25 cellular contexts compared by ENCODE assay signal in the genomic region with DNA sequence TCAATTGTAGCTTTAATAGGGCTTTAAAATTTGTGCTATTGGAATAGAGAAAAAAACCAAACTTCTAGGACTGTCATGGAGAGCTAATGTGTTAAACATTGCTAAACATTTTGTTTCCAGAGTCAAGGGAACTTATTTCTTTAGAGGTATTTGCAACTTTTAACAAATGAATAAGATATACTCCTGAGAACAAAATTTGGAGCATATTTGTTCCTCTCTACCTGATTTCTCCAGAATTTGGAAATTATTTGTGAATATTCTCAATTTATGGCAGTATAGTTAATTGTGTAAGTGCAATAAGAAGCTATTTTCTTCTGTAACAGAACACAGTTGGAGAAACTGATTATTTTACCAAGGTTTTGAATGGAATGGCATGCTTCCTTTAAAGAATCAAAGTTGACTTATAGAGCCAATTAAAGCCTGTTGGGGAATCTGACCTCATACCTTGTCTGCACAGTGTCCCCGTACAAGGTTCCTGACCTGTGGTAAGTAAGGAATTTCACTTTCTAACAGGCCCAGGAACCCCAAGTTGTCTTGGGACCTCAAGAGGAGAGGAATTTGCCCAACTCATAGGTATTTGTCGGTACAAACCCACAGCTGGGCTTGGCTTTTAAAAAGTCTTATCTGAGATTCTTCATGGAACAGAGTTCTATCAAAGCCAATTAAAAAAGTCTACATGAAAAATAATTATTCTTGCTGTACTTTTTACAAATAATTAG.
A peak's percentile ranks its signal among the peaks of the same experiment; 100 is the strongest.
DNase-seq lines count a peak whose midpoint lies in the region; ATAC-seq and TF ChIP-seq lines count a peak whose summit lies in the region.
"Had no signal": no experiment of that assay in that cellular context is flagged by ENCODE, and none has a peak within 500 bp of the region (broad histone marks: within the 10 kb centered on the region; RNA-seq: fewer than 3 reads in every experiment).

No MANE protein-coding gene starts in this region.

- no peaks in the 10 kb centered on the region for H3K27me3 ChIP-seq in GM23248 (replicated peaks; ENCODE audit: insufficient read depth)
- no peaks in the 10 kb centered on the region for H3K27me3 ChIP-seq in endodermal cell (ENCODE audit: control insufficient read depth, insufficient read depth, low read length, poor library complexity, severe bottlenecking)
- H3K27me3 ChIP-seq in sigmoid colon: no peaks in the 10 kb centered on the region
- H3K27me3 ChIP-seq: BE2C had no signal

- in situ Hi-C loops in GM23248 (cut with MboI): no loop called here

- H3K4me2 ChIP-seq in GM23248 (ENCODE audit: unreplicated experiment): no peak overlapping the region

- H3K9me3 Mint-ChIP-seq in endodermal cell: peaks cover 55% of the 10 kb centered on the region
- peaks cover 8 to 18% of the 10 kb centered on the region in 2 donors for H3K9me3 Mint-ChIP-seq in stimulated activated naive CD8-positive, alpha-beta T cell treated with anti-CD3 and anti-CD28 coated beads, Interleukin-15, amount 100 ng/mL, for 72 hours

- no peak for DNase-seq in GM23248
- peak; percentile 71 for DNase-seq in M059J (ENCODE audit: low read depth)
- DNase-seq in endodermal cell: peak; percentile 1
- DNase-seq in sigmoid colon: no peak
- DNase-seq in stimulated activated CD4-positive, alpha-beta T cell treated with anti-CD3 and anti-CD28 coated beads, Interleukin-4, amount 100 ng/mL, for 24 hours: no peak
- no peak for DNase-seq in NCI-H524 (lab: John Stamatoyannopoulos, UW)
- DNase-seq in GM20000 (ENCODE audit: low spot score): no peak
- DNase-seq in stimulated activated naive CD8-positive, alpha-beta T cell treated with anti-CD3 and anti-CD28 coated beads, Interleukin-15, amount 100 ng/mL, for 72 hours: no peak
- DNase-seq: ACHN; CD8-positive, alpha-beta memory T cell; DMS 273 treated with DMSO at 0.1 percent for 48 hours; DMS79 treated with DMSO at 0.1 percent for 48 hours; GF-D8; H7; NCI-H1092; NCI-H1436 treated with DMSO at 0.1 percent for 48 hours; NCI-H1930; NCI-H2107; NCI-H446 treated with DMSO at 0.1 percent for 48 hours; NCI-H526 treated with DMSO at 0.1 percent for 48 hours; SHP77; T-helper 1 cell had no signal

- H3K27me3 Mint-ChIP-seq in endodermal cell (ENCODE audit: insufficient read depth): no peaks in the 10 kb centered on the region
- no peaks in the 10 kb centered on the region for H3K27me3 Mint-ChIP-seq in stimulated activated naive CD8-positive, alpha-beta T cell treated with anti-CD3 and anti-CD28 coated beads, Interleukin-15, amount 100 ng/mL, for 72 hours

- no peak for ATAC-seq in stimulated activated naive CD8-positive, alpha-beta T cell treated with anti-CD3 and anti-CD28 coated beads, Interleukin-15, amount 100 ng/mL, for 72 hours

- no peak overlapping the region for H3K9ac ChIP-seq in GM23248
- no peak overlapping the region for H3K9ac ChIP-seq in endodermal cell (ENCODE audit: extremely low read depth, low read length, poor library complexity, severe bottlenecking)

- no peak overlapping the region for H3K27ac Mint-ChIP-seq in endodermal cell
- H3K27ac Mint-ChIP-seq in stimulated activated naive CD8-positive, alpha-beta T cell treated with anti-CD3 and anti-CD28 coated beads, Interleukin-15, amount 100 ng/mL, for 72 hours: no peak overlapping the region
- H3K27ac Mint-ChIP-seq: CD14-positive monocyte; CD8-positive, alpha-beta memory T cell had no signal

- peaks cover 3% of the 10 kb centered on the region for H3K36me3 Mint-ChIP-seq in endodermal cell (ENCODE audit: low read depth)
- H3K36me3 Mint-ChIP-seq: CD14-positive monocyte had no signal

- H3K4me1 ChIP-seq in GM23248 (ENCODE audit: insufficient read depth) (peaks cover 15% of the 10 kb centered on the region), endodermal cell (ENCODE audit: control insufficient read depth, insufficient read depth, low read length) (no peaks in the 10 kb centered on the region), sigmoid colon (peaks cover 0 to 10% (median 8%) of the 10 kb centered on the region in 4 donors)

- H3K4me1 Mint-ChIP-seq in endodermal cell: peaks cover 20% of the 10 kb centered on the region
- H3K4me1 Mint-ChIP-seq in stimulated activated naive CD8-positive, alpha-beta T cell treated with anti-CD3 and anti-CD28 coated beads, Interleukin-15, amount 100 ng/mL, for 72 hours: no peaks in the 10 kb centered on the region
- H3K4me1 Mint-ChIP-seq: CD14-positive monocyte; CD8-positive, alpha-beta memory T cell had no signal

- 84 to 95% methylated on average over 2 of the region's 2 CpGs for WGBS in GM23248 (ENCODE audit: low coverage in 1 of 2, low lambda C conversion rate in 2 of 2, missing lambda C conversion rate in 2 of 2), 2 experiments
- WGBS in endodermal cell (ENCODE audit: insufficient coverage in 1 of 2, insufficient read length in 1 of 2), 2 experiments: 95 to 100% methylated on average over 1 to 2 of the region's 2 CpGs
- 90 to 93% methylated on average over 2 of the region's 2 CpGs for WGBS in sigmoid colon, 2 donors

- H3K27ac ChIP-seq in GM23248 (peak overlapping the region; percentile 22; the same call in 1 of the 2 replicates), endodermal cell (ENCODE audit: low read depth, low read length) (no peak overlapping the region), sigmoid colon (peak overlapping the region in 3 of 4 donors; percentile 45 to 58 (median 46))
- H3K27ac ChIP-seq: RWPE1 had no signal

- H3K9me3 ChIP-seq in GM23248 (ENCODE audit: low read depth) (no peaks in the 10 kb centered on the region), endodermal cell (ENCODE audit: control insufficient read depth, low read length) (peaks cover 37% of the 10 kb centered on the region), sigmoid colon (no peaks in the 10 kb centered on the region)
- H3K9me3 ChIP-seq: BE2C had no signal

- H4K20me1 ChIP-seq in GM23248 (ENCODE audit: insufficient read depth): no peaks in the 10 kb centered on the region

- TF ChIP-seq EP300 in sigmoid colon (IDR thresholded peaks at IDR 0.05): no peak

- intact Hi-C loops in sigmoid colon (cut with DNase I): no loop called here

- no peak overlapping the region for H3K4me3 ChIP-seq in GM23248
- no peak overlapping the region for H3K4me3 ChIP-seq in endodermal cell (ENCODE audit: low read length)
- H3K4me3 ChIP-seq in sigmoid colon: no peak overlapping the region

- H2AFZ ChIP-seq in GM23248: no peak overlapping the region

- H3K4me3 Mint-ChIP-seq in endodermal cell: no peak overlapping the region
- no peak overlapping the region for H3K4me3 Mint-ChIP-seq in stimulated activated naive CD8-positive, alpha-beta T cell treated with anti-CD3 and anti-CD28 coated beads, Interleukin-15, amount 100 ng/mL, for 72 hours
- H3K4me3 Mint-ChIP-seq: CD14-positive monocyte; CD8-positive, alpha-beta memory T cell had no signal

- TF ChIP-seq CTCF in endodermal cell (conservative IDR thresholded peaks at IDR 0.05) (no peak), sigmoid colon (IDR thresholded peaks at IDR 0.05) (no peak), GM20000 (IDR thresholded peaks at IDR 0.05; ENCODE audit: extremely low read depth, missing control alignments) (no peak)

- no peaks in the 10 kb centered on the region for H3K79me2 ChIP-seq in GM23248 (ENCODE audit: insufficient read depth)

- no peaks in the 10 kb centered on the region for H3K9me2 ChIP-seq in GM23248 (ENCODE audit: insufficient read depth)

- TF ChIP-seq POLR2A in sigmoid colon (IDR thresholded peaks at IDR 0.05): no peak

- H3F3A ChIP-seq in GM23248 (ENCODE audit: insufficient read depth): peaks cover 19% of the 10 kb centered on the region; the same call in 1 of the 2 replicates

- H3K36me3 ChIP-seq in GM23248 (ENCODE audit: low read depth): no peaks in the 10 kb centered on the region
- H3K36me3 ChIP-seq in endodermal cell (ENCODE audit: control insufficient read depth, insufficient read depth, low read length): no peaks in the 10 kb centered on the region
- H3K36me3 ChIP-seq in sigmoid colon: no peaks in the 10 kb centered on the region
- H3K36me3 ChIP-seq: BE2C had no signal

Comparison
In these comparisons a context has a peak if more than half of its experiments do, and no peak if none do; other contexts are left out.
1. DNase-seq: peak in M059J (single experiment) and endodermal cell (single experiment); none in GM23248 (single experiment), sigmoid colon (single experiment), stimulated activated CD4-positive, alpha-beta T cell treated with anti-CD3 and anti-CD28 coated beads, Interleukin-4, amount 100 ng/mL, for 24 hours (single experiment), NCI-H524 (0 of 2), GM20000 (single experiment) and stimulated activated naive CD8-positive, alpha-beta T cell treated with anti-CD3 and anti-CD28 coated beads, Interleukin-15, amount 100 ng/mL, for 72 hours (0 of 2).